8 cellular contexts compared by ENCODE assay signal in the genomic region with DNA sequence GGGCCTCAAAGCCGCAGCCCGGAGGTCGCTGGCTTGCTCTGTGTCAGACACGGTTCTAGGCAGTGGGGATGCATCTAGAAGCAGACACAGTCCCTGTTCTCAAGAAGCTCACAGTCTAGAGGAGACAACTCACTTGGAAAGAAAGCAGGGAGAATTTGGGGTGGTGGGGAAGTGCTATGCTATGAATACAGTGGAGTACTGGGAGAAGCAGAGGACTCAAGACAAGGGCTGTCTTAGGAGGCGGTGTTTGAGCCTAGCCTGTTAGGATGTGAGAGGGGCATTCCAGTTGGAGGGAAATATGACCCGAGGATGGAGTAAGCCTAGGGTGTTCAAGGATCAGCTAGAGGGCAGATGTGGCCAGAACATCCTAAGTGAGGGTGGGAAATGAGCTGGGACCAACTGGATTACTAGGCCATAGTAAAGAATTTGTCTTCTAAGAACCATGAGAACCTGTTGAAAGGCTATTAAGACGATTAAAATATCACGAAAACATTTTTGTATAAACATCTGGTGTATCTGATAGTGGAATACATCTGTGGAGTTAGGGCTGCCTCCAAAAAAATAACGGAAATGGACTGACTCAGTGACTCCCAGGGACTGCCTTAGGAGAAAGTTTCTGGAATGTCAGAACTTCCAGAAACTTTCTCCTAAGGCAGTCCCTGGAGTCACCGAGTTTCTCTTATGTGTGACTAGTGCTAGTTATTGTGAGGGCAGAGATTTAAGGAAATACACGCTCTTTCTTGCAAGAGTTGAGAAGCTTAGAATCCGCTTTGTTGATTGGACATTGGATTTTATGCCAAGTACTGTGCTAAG. TPM values are rescaled to one million over a fixed set of nuclear protein-coding genes. Genes with fewer than 3 reads are reported as not detected.
DNase-seq lines count a peak whose midpoint lies in the region; ATAC-seq and TF ChIP-seq lines count a peak whose summit lies in the region.

No MANE protein-coding gene starts in this region.

- intact Hi-C loops in CD8-positive, alpha-beta T cell (cut with DNase I, micrococcal nuclease): loop anchor here (1.0 to 10.0 kb wide), 9 partner anchors 33 to 1435 kb away; partner anchors contain the start of genes EWSR1 (in 2 of the 2), RHBDD3 (in 2 of the 2), XBP1 (in 2 of the 2) and ZNRF3 (in 2 of the 2)

- no peaks in the 10 kb centered on the region for H3K36me3 ChIP-seq in CD8-positive, alpha-beta T cell (ENCODE audit: insufficient read depth, low read length)

- no peaks in the 10 kb centered on the region for H3K9me3 ChIP-seq in CD8-positive, alpha-beta T cell (ENCODE audit: low read length)

- DNase-seq in CD8-positive, alpha-beta T cell: no peak
- DNase-seq in SK-N-DZ (ENCODE audit: low spot score): peak; percentile 77
- DNase-seq in epithelial cell of esophagus (ENCODE audit: low read depth): peak; percentile 47
- DNase-seq in mucosa of gallbladder (ENCODE audit: low spot score): peak; percentile 21
- no peak for DNase-seq in GDM1 (lab: John Stamatoyannopoulos, UW)
- DNase-seq in NCI-H1694 (lab: John Stamatoyannopoulos, UW): no peak

- no peaks in the 10 kb centered on the region for H3K27me3 ChIP-seq in CD8-positive, alpha-beta T cell (ENCODE audit: insufficient read depth, low read length)

- no peaks in the 10 kb centered on the region for H3K9me3 Mint-ChIP-seq in CD8-positive, alpha-beta T cell

- H3K4me3 ChIP-seq in CD8-positive, alpha-beta T cell (ENCODE audit: low read depth, low read length): peak overlapping the region; percentile 66
- H3K4me3 ChIP-seq in epithelial cell of esophagus (ENCODE audit: low read length): peak overlapping the region; percentile 83

- peak overlapping the region; percentile 99 for H3K27ac Mint-ChIP-seq in CD8-positive, alpha-beta T cell

- CTCF ChIA-PET in CD8-positive, alpha-beta T cell (lab: Charles Lee): interaction anchor here (1.2 kb wide), 1 partner anchor 33 kb away, joined by 6 read pairs; no protein-coding TSS in a partner anchor

- H3K4me1 ChIP-seq in CD8-positive, alpha-beta T cell (ENCODE audit: insufficient read depth, low read length): peaks cover 25% of the 10 kb centered on the region

- peak overlapping the region; percentile 87 for H3K27ac ChIP-seq in CD8-positive, alpha-beta T cell (ENCODE audit: low read depth, low read length)

- POLR2A ChIA-PET in CD8-positive, alpha-beta T cell (lab: Charles Lee): interaction anchor here (0.6 to 1.3 kb wide), 5 partner anchors 9 to 1247 kb away, joined by 3 to 4 read pairs (median 4); no protein-coding TSS in a partner anchor

- peak; percentile 33 for ATAC-seq in CD8-positive, alpha-beta T cell
- ATAC-seq in GM19324 (IDR thresholded peaks at IDR 0.05; ENCODE audit: low FRiP score, unreplicated experiment) (peak; percentile 26), HG03457 (IDR thresholded peaks at IDR 0.05; ENCODE audit: unreplicated experiment) (peak; percentile 25)

- H3K36me3 Mint-ChIP-seq in CD8-positive, alpha-beta T cell: peaks cover 32% of the 10 kb centered on the region

- no peak for TF ChIP-seq CTCF in CD8-positive, alpha-beta T cell (IDR thresholded peaks at IDR 0.05)
- no peak for TF ChIP-seq CTCF in epithelial cell of esophagus (IDR thresholded peaks at IDR 0.05; ENCODE audit: insufficient read depth, low read depth, low read length, missing control alignments)

- H3K27me3 Mint-ChIP-seq in CD8-positive, alpha-beta T cell (ENCODE audit: low read depth): no peaks in the 10 kb centered on the region

- H3K4me1 Mint-ChIP-seq in CD8-positive, alpha-beta T cell (ENCODE audit: low read depth): peaks cover 65% of the 10 kb centered on the region

- peak overlapping the region; percentile 98 for H3K4me3 Mint-ChIP-seq in CD8-positive, alpha-beta T cell

RNA-seq across cellular contexts. Expression of gene PITPNB, which starts 1.1 kb away (rescaled TPM):
- 10 to 100 TPM; 40.8 to 41.5 TPM for total RNA-seq in CD8-positive, alpha-beta T cell
- 38.0 and 39.1 TPM in 2 replicates for polyA plus RNA-seq in SK-N-DZ (2014; cell fraction: cytosol; rRNA removed)
- 46.3 and 72.6 TPM in 2 replicates for polyA plus RNA-seq in SK-N-DZ (2014; cell fraction: nucleus; rRNA removed)
- 80.9 TPM for total RNA-seq in mucosa of gallbladder

Comparison
In these comparisons a context has a peak if more than half of its experiments do, and no peak if none do; other contexts are left out.
1. DNase-seq: peak in SK-N-DZ (single experiment), epithelial cell of esophagus (single experiment) and mucosa of gallbladder (single experiment); none in CD8-positive, alpha-beta T cell (0 of 7), GDM1 (single experiment) and NCI-H1694 (single experiment).
2. Peak in every context shown above with its lines, with median percentiles within 50 percentile points of each other: ATAC-seq.